In the genomic region with DNA sequence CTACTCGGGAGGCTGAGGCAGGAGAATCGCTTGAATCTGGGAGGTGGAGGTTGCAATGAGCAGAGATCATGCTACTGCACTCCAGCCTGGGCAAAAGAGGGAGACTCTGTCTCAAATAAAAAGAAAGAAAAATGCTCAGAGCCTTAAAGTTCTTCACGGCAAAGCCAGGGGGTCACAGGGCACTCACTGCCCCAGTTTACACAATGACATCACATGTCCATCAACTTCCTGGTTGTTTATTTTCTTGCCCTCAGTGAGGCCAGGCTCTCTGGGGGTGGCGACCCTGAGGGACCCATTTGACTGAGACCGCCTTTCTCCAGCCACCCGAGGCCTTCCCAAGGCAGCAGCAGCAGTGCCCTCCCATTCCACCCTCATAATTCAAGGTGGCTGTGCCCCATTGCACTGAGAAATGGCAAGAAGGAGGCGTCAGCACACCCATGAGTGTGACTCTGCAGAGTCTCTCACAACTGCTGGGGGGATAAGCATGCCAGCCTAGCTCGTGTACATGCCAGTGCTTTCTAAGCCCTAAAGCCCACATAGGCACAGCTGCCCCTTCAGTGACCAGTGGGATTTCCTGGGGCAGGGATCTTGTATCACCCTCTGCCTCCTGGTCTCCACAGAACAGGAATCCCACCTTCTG, we compare ENCODE assay signal across 1 cellular context.
TF ChIP-seq lines count a peak whose summit lies in the region.

No MANE protein-coding gene starts in this region.

TF ChIP-seq in HepG2, 621 proteins besides CTCF, POLR2A, EP300 and RAD21 (continued from another document and continues in another):
- TF ChIP-seq, protein P1, sequence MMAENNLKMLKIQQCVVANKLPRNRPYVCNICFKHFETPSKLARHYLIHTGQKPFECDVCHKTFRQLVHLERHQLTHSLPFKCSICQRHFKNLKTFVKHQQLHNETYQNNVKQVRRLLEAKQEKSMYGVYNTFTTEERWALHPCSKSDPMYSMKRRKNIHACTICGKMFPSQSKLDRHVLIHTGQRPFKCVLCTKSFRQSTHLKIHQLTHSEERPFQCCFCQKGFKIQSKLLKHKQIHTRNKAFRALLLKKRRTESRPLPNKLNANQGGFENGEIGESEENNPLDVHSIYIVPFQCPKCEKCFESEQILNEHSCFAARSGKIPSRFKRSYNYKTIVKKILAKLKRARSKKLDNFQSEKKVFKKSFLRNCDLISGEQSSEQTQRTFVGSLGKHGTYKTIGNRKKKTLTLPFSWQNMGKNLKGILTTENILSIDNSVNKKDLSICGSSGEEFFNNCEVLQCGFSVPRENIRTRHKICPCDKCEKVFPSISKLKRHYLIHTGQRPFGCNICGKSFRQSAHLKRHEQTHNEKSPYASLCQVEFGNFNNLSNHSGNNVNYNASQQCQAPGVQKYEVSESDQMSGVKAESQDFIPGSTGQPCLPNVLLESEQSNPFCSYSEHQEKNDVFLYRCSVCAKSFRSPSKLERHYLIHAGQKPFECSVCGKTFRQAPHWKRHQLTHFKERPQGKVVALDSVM (CRISPR knock-in tag; IDR thresholded peaks at IDR 0.05), result peak; percentile 84; the same call in 1 of the 2 replicates
- TF ChIP-seq, protein P2, sequence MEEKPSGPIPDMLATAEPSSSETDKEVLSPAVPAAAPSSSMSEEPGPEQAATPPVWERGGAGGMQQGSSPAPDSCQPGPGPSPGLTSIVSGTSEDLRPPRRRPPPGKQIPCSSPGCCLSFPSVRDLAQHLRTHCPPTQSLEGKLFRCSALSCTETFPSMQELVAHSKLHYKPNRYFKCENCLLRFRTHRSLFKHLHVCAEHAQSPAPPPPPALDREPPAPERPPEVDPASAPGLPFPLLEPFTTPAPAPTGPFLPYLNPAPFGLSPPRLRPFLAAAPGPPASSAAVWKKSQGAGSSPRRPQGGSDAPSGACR (CRISPR knock-in tag; IDR thresholded peaks at IDR 0.05), result 0 out of 2 replicates have a peak, but pooled peaks have one; percentile 6
- TF ChIP-seq NKX3-1 (CRISPR knock-in tag; IDR thresholded peaks at IDR 0.05), result no peak
- TF ChIP-seq ZNF816 (CRISPR knock-in tag; IDR thresholded peaks at IDR 0.05; ENCODE audit: borderline replicate concordance), result no peak
- no peak for TF ChIP-seq MYC (CRISPR knock-in tag; IDR thresholded peaks at IDR 0.05; ENCODE audit: borderline replicate concordance)
- TF ChIP-seq ZNF430 (CRISPR knock-in tag; IDR thresholded peaks at IDR 0.05), result no peak
- TF ChIP-seq ZNF891 (CRISPR knock-in tag; IDR thresholded peaks at IDR 0.05), result no peak
- TF ChIP-seq MAZ (IDR thresholded peaks at IDR 0.05; ENCODE audit: borderline replicate concordance, low read depth, low read length), result no peak
- no peak for TF ChIP-seq MAZ (CRISPR knock-in tag; IDR thresholded peaks at IDR 0.05; ENCODE audit: low read depth)
- 0 out of 2 replicates have a peak, but pooled peaks have one; percentile 7 for TF ChIP-seq MYNN (CRISPR knock-in tag; IDR thresholded peaks at IDR 0.05; ENCODE audit: low read depth)
- TF ChIP-seq, protein P3, sequence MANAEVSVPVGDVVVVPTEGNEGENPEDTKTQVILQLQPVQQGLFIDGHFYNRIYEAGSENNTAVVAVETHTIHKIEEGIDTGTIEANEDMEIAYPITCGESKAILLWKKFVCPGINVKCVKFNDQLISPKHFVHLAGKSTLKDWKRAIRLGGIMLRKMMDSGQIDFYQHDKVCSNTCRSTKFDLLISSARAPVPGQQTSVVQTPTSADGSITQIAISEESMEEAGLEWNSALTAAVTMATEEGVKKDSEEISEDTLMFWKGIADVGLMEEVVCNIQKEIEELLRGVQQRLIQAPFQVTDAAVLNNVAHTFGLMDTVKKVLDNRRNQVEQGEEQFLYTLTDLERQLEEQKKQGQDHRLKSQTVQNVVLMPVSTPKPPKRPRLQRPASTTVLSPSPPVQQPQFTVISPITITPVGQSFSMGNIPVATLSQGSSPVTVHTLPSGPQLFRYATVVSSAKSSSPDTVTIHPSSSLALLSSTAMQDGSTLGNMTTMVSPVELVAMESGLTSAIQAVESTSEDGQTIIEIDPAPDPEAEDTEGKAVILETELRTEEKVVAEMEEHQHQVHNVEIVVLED (CRISPR knock-in tag; IDR thresholded peaks at IDR 0.05; ENCODE audit: borderline replicate concordance), result no peak
- TF ChIP-seq PPARG (CRISPR knock-in tag; conservative IDR thresholded peaks at IDR 0.05), result peak; percentile 68
- TF ChIP-seq TAF15 (IDR thresholded peaks at IDR 0.05; ENCODE audit: low read depth, low read length, poor library complexity, severe bottlenecking), result no peak
- TF ChIP-seq, protein P4, sequence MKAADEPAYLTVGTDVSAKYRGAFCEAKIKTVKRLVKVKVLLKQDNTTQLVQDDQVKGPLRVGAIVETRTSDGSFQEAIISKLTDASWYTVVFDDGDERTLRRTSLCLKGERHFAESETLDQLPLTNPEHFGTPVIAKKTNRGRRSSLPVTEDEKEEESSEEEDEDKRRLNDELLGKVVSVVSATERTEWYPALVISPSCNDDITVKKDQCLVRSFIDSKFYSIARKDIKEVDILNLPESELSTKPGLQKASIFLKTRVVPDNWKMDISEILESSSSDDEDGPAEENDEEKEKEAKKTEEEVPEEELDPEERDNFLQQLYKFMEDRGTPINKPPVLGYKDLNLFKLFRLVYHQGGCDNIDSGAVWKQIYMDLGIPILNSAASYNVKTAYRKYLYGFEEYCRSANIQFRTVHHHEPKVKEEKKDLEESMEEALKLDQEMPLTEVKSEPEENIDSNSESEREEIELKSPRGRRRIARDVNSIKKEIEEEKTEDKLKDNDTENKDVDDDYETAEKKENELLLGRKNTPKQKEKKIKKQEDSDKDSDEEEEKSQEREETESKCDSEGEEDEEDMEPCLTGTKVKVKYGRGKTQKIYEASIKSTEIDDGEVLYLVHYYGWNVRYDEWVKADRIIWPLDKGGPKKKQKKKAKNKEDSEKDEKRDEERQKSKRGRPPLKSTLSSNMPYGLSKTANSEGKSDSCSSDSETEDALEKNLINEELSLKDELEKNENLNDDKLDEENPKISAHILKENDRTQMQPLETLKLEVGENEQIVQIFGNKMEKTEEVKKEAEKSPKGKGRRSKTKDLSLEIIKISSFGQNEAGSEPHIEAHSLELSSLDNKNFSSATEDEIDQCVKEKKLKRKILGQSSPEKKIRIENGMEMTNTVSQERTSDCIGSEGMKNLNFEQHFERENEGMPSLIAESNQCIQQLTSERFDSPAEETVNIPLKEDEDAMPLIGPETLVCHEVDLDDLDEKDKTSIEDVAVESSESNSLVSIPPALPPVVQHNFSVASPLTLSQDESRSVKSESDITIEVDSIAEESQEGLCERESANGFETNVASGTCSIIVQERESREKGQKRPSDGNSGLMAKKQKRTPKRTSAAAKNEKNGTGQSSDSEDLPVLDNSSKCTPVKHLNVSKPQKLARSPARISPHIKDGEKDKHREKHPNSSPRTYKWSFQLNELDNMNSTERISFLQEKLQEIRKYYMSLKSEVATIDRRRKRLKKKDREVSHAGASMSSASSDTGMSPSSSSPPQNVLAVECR (CRISPR knock-in tag; IDR thresholded peaks at IDR 0.05; ENCODE audit: borderline replicate concordance), result peak; percentile 9; the same call in 1 of the 2 replicates
- peak; percentile 90 for TF ChIP-seq ELF3 (CRISPR knock-in tag; IDR thresholded peaks at IDR 0.05)
- no peak for TF ChIP-seq FOXM1 (CRISPR knock-in tag; IDR thresholded peaks at IDR 0.05)
- no peak for TF ChIP-seq TBP (CRISPR knock-in tag; IDR thresholded peaks at IDR 0.05)
- peak; percentile 78 for TF ChIP-seq JUND (CRISPR knock-in tag; IDR thresholded peaks at IDR 0.05)
- TF ChIP-seq MEIS2 (CRISPR knock-in tag; IDR thresholded peaks at IDR 0.05), result peak; percentile 97
- TF ChIP-seq KDM1A (CRISPR knock-in tag; IDR thresholded peaks at IDR 0.05), result no peak
- TF ChIP-seq, protein P5, sequence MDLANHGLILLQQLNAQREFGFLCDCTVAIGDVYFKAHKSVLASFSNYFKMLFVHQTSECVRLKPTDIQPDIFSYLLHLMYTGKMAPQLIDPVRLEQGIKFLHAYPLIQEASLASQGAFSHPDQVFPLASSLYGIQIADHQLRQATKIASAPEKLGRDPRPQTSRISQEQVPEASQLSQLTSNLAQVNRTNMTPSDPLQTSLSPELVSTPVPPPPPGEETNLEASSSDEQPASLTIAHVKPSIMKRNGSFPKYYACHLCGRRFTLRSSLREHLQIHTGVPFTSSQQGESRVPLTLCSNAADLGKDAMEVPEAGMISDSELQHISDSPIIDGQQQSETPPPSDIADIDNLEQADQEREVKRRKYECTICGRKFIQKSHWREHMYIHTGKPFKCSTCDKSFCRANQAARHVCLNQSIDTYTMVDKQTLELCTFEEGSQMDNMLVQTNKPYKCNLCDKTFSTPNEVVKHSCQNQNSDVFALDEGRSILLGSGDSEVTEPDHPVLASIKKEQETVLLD (CRISPR knock-in tag; IDR thresholded peaks at IDR 0.05; ENCODE audit: low read depth), result no peak
- TF ChIP-seq, protein P6, sequence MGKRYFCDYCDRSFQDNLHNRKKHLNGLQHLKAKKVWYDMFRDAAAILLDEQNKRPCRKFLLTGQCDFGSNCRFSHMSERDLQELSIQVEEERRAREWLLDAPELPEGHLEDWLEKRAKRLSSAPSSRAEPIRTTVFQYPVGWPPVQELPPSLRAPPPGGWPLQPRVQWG (CRISPR knock-in tag; IDR thresholded peaks at IDR 0.05; ENCODE audit: borderline replicate concordance, low read depth), result no peak
- TF ChIP-seq ZNF101 (CRISPR knock-in tag; IDR thresholded peaks at IDR 0.05; ENCODE audit: borderline replicate concordance, low read depth), result no peak
- TF ChIP-seq, protein P7, sequence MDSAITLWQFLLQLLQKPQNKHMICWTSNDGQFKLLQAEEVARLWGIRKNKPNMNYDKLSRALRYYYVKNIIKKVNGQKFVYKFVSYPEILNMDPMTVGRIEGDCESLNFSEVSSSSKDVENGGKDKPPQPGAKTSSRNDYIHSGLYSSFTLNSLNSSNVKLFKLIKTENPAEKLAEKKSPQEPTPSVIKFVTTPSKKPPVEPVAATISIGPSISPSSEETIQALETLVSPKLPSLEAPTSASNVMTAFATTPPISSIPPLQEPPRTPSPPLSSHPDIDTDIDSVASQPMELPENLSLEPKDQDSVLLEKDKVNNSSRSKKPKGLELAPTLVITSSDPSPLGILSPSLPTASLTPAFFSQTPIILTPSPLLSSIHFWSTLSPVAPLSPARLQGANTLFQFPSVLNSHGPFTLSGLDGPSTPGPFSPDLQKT (CRISPR knock-in tag; IDR thresholded peaks at IDR 0.05; ENCODE audit: borderline replicate concordance), result no peak
- TF ChIP-seq TOPORS (CRISPR knock-in tag; IDR thresholded peaks at IDR 0.05), result no peak
- 0 out of 2 replicates have a peak, but pooled peaks have one; percentile 20 for TF ChIP-seq ZNF546 (CRISPR knock-in tag; conservative IDR thresholded peaks at IDR 0.05)
- 0 out of 2 replicates have a peak, but pooled peaks have one; percentile 24 for TF ChIP-seq TSC22D2 (CRISPR knock-in tag; IDR thresholded peaks at IDR 0.05; ENCODE audit: borderline replicate concordance)
- no peak for TF ChIP-seq EEA1 (CRISPR knock-in tag; IDR thresholded peaks at IDR 0.05; ENCODE audit: borderline replicate concordance)
- no peak for TF ChIP-seq RFXANK (CRISPR knock-in tag; IDR thresholded peaks at IDR 0.05)
- no peak for TF ChIP-seq ZFP36L1 (CRISPR knock-in tag; IDR thresholded peaks at IDR 0.05)
- TF ChIP-seq, protein P8, sequence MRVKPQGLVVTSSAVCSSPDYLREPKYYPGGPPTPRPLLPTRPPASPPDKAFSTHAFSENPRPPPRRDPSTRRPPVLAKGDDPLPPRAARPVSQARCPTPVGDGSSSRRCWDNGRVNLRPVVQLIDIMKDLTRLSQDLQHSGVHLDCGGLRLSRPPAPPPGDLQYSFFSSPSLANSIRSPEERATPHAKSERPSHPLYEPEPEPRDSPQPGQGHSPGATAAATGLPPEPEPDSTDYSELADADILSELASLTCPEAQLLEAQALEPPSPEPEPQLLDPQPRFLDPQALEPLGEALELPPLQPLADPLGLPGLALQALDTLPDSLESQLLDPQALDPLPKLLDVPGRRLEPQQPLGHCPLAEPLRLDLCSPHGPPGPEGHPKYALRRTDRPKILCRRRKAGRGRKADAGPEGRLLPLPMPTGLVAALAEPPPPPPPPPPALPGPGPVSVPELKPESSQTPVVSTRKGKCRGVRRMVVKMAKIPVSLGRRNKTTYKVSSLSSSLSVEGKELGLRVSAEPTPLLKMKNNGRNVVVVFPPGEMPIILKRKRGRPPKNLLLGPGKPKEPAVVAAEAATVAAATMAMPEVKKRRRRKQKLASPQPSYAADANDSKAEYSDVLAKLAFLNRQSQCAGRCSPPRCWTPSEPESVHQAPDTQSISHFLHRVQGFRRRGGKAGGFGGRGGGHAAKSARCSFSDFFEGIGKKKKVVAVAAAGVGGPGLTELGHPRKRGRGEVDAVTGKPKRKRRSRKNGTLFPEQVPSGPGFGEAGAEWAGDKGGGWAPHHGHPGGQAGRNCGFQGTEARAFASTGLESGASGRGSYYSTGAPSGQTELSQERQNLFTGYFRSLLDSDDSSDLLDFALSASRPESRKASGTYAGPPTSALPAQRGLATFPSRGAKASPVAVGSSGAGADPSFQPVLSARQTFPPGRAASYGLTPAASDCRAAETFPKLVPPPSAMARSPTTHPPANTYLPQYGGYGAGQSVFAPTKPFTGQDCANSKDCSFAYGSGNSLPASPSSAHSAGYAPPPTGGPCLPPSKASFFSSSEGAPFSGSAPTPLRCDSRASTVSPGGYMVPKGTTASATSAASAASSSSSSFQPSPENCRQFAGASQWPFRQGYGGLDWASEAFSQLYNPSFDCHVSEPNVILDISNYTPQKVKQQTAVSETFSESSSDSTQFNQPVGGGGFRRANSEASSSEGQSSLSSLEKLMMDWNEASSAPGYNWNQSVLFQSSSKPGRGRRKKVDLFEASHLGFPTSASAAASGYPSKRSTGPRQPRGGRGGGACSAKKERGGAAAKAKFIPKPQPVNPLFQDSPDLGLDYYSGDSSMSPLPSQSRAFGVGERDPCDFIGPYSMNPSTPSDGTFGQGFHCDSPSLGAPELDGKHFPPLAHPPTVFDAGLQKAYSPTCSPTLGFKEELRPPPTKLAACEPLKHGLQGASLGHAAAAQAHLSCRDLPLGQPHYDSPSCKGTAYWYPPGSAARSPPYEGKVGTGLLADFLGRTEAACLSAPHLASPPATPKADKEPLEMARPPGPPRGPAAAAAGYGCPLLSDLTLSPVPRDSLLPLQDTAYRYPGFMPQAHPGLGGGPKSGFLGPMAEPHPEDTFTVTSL (CRISPR knock-in tag; IDR thresholded peaks at IDR 0.05; ENCODE audit: borderline replicate concordance), result 0 out of 2 replicates have a peak, but pooled peaks have one; percentile 7
- 0 out of 2 replicates have a peak, but pooled peaks have one; percentile 20 for TF ChIP-seq YEATS4 (CRISPR knock-in tag; IDR thresholded peaks at IDR 0.05; ENCODE audit: borderline replicate concordance)
- TF ChIP-seq, protein P9, sequence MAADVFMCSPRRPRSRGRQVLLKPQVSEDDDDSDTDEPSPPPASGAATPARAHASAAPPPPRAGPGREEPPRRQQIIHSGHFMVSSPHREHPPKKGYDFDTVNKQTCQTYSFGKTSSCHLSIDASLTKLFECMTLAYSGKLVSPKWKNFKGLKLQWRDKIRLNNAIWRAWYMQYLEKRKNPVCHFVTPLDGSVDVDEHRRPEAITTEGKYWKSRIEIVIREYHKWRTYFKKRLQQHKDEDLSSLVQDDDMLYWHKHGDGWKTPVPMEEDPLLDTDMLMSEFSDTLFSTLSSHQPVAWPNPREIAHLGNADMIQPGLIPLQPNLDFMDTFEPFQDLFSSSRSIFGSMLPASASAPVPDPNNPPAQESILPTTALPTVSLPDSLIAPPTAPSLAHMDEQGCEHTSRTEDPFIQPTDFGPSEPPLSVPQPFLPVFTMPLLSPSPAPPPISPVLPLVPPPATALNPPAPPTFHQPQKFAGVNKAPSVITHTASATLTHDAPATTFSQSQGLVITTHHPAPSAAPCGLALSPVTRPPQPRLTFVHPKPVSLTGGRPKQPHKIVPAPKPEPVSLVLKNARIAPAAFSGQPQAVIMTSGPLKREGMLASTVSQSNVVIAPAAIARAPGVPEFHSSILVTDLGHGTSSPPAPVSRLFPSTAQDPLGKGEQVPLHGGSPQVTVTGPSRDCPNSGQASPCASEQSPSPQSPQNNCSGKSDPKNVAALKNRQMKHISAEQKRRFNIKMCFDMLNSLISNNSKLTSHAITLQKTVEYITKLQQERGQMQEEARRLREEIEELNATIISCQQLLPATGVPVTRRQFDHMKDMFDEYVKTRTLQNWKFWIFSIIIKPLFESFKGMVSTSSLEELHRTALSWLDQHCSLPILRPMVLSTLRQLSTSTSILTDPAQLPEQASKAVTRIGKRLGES (CRISPR knock-in tag; IDR thresholded peaks at IDR 0.05; ENCODE audit: borderline replicate concordance), result no peak
- TF ChIP-seq ZNF607 (CRISPR knock-in tag; IDR thresholded peaks at IDR 0.05; ENCODE audit: borderline replicate concordance), result 0 out of 2 replicates have a peak, but pooled peaks have one; percentile 29
